Comparison of ENCODE assay signal across 33 cellular contexts in the genomic region with DNA sequence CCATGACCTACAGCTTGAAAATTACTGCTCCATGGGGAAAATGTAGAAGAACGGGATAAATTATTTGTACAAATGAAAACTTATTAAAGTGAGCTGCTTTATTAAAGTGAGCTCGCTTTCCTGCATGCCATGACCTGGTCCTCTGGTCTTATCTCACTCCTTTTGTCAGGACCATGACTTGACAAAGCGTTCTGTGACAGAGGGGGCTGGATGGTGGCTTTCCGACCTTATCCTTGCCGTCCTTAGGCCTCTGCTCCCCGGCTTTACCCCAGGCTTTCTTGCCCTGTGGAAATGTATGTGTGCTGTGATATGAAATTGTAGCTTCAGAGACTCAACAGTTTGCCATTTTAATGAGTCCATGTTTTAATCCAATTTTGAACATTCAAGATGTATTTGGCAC.
"Had no signal": no experiment of that assay in that cellular context is flagged by ENCODE, and none has a peak within 500 bp of the region (broad histone marks: within the 10 kb centered on the region; RNA-seq: fewer than 3 reads in every experiment).

No MANE protein-coding gene starts in this region.

- H3K4me3 ChIP-seq: adrenal gland, body of pancreas, cardiac muscle cell, colonic mucosa, esophagus muscularis mucosa, gastrocnemius medialis, heart left ventricle had no signal

- H3K9me3 Mint-ChIP-seq: activated CD8-positive, alpha-beta T cell treated with anti-CD3 and anti-CD28 coated beads for 36 hours; activated naive CD4-positive, alpha-beta T cell treated with anti-CD3 and anti-CD28 coated beads for 36 hours; activated naive CD4-positive, alpha-beta T cell treated with anti-CD3 and anti-CD28 coated beads, Interleukin-2, amount 50 U/mL, for 24 hours; activated naive CD8-positive, alpha-beta T cell treated with anti-CD3 and anti-CD28 coated beads for 36 hours; activated naive CD8-positive, alpha-beta T cell treated with anti-CD3 and anti-CD28 coated beads, Interleukin-2, amount 50 U/mL, for 24 hours; activated T-cell treated with anti-CD3 and anti-CD28 coated beads, Interleukin-2, amount 50 U/mL, for 4 hours; activated T-helper 2 cell treated with anti-CD3 and anti-CD28 coated beads, Interferon-gamma antibody, Interleukin-2, Interleukin-4, amounts not matched to agents 10 μg/mL and 5 μg/mL and 100 μg/mL, durations not matched to agents 14 hours and 24 hours and 36 hours; endodermal cell had no signal

- H3K4me3 Mint-ChIP-seq: activated CD8-positive, alpha-beta T cell treated with anti-CD3 and anti-CD28 coated beads for 36 hours; activated naive CD4-positive, alpha-beta T cell treated with anti-CD3 and anti-CD28 coated beads for 36 hours; activated naive CD4-positive, alpha-beta T cell treated with anti-CD3 and anti-CD28 coated beads, Interleukin-2, amount 50 U/mL, for 24 hours; activated naive CD8-positive, alpha-beta T cell treated with anti-CD3 and anti-CD28 coated beads for 36 hours; activated naive CD8-positive, alpha-beta T cell treated with anti-CD3 and anti-CD28 coated beads, Interleukin-2, amount 50 U/mL, for 24 hours; activated T-cell treated with anti-CD3 and anti-CD28 coated beads, Interleukin-2, amount 50 U/mL, for 4 hours; endodermal cell; WTC11 had no signal

- FAIRE-seq: TTC549 had no signal

- H3K27ac Mint-ChIP-seq: activated CD8-positive, alpha-beta T cell treated with anti-CD3 and anti-CD28 coated beads for 36 hours; activated naive CD4-positive, alpha-beta T cell treated with anti-CD3 and anti-CD28 coated beads for 36 hours; activated naive CD4-positive, alpha-beta T cell treated with anti-CD3 and anti-CD28 coated beads, Interleukin-2, amount 50 U/mL, for 24 hours; activated naive CD8-positive, alpha-beta T cell treated with anti-CD3 and anti-CD28 coated beads for 36 hours; activated naive CD8-positive, alpha-beta T cell treated with anti-CD3 and anti-CD28 coated beads, Interleukin-2, amount 50 U/mL, for 24 hours; activated T-helper 2 cell treated with anti-CD3 and anti-CD28 coated beads, Interferon-gamma antibody, Interleukin-2, Interleukin-4, amounts not matched to agents 10 μg/mL and 5 μg/mL and 100 μg/mL, durations not matched to agents 14 hours and 24 hours and 36 hours; endodermal cell had no signal

- H3K4me1 ChIP-seq: adrenal gland, body of pancreas, colonic mucosa, esophagus muscularis mucosa, foreskin keratinocyte, gastrocnemius medialis, heart left ventricle had no signal

- H3K4me1 Mint-ChIP-seq: activated naive CD8-positive, alpha-beta T cell treated with anti-CD3 and anti-CD28 coated beads for 36 hours; activated naive CD8-positive, alpha-beta T cell treated with anti-CD3 and anti-CD28 coated beads, Interleukin-2, amount 50 U/mL, for 24 hours had no signal

- H3K36me3 Mint-ChIP-seq: activated naive CD4-positive, alpha-beta T cell treated with anti-CD3 and anti-CD28 coated beads, Interleukin-2, amount 50 U/mL, for 24 hours; activated naive CD8-positive, alpha-beta T cell treated with anti-CD3 and anti-CD28 coated beads for 36 hours; WTC11 had no signal

- H3K9me3 ChIP-seq: adrenal gland, body of pancreas, colonic mucosa, esophagus muscularis mucosa, gastrocnemius medialis, heart left ventricle had no signal

- H3K36me3 ChIP-seq: adrenal gland, cardiac muscle cell, colonic mucosa, esophagus muscularis mucosa, gastrocnemius medialis, heart left ventricle had no signal

- DNase-seq: activated CD4-positive, alpha-beta T cell treated with anti-CD3 and anti-CD28 coated beads for 1 hour; activated CD4-positive, alpha-beta T cell treated with anti-CD3 and anti-CD28 coated beads for 4 hours; activated CD4-positive, alpha-beta T cell treated with anti-CD3 and anti-CD28 coated beads, Interleukin-2, amount 50 U/mL, for 1 hour; activated CD4-positive, alpha-beta T cell treated with anti-CD3 and anti-CD28 coated beads, Interleukin-2, amount 50 U/mL, for 48 hours; activated CD8-positive, alpha-beta memory T cell treated with anti-CD3 and anti-CD28 coated beads for 24 hours; activated CD8-positive, alpha-beta T cell treated with anti-CD3 and anti-CD28 coated beads for 36 hours; activated effector memory CD4-positive, alpha-beta T cell treated with anti-CD3 and anti-CD28 coated beads, Interleukin-2, amount 50 U/mL, for 16 hours; activated naive CD4-positive, alpha-beta T cell treated with anti-CD3 and anti-CD28 coated beads for 36 hours; activated naive CD8-positive, alpha-beta T cell treated with anti-CD3 and anti-CD28 coated beads for 36 hours; activated naive CD8-positive, alpha-beta T cell treated with anti-CD3 and anti-CD28 coated beads, Interleukin-2, amount 50 U/mL, for 24 hours; activated T-cell treated with anti-CD3 and anti-CD28 coated beads, Interleukin-2, amount 50 U/mL, for 4 hours; adrenal gland; amygdala; aorta; body of pancreas; central memory CD4-positive, alpha-beta T cell; cerebellar nuclear complex; colonic mucosa; effector memory CD4-positive, alpha-beta T cell; endodermal cell; foreskin keratinocyte; gastrocnemius medialis; glutamatergic neuron; heart left ventricle; T-helper 1 cell; T-helper 2 cell had no signal

- ATAC-seq: activated CD8-positive, alpha-beta T cell treated with anti-CD3 and anti-CD28 coated beads for 36 hours; activated naive CD8-positive, alpha-beta T cell treated with anti-CD3 and anti-CD28 coated beads, Interleukin-2, amount 50 U/mL, for 24 hours; activated T-cell treated with anti-CD3 and anti-CD28 coated beads, Interleukin-2, amount 50 U/mL, for 4 hours; body of pancreas; foreskin keratinocyte; gastrocnemius medialis; heart left ventricle; WTC11 had no signal

- H3K27me3 ChIP-seq: adrenal gland, body of pancreas, cardiac muscle cell, colonic mucosa, esophagus muscularis mucosa, gastrocnemius medialis had no signal

- H3K27ac ChIP-seq: adrenal gland, body of pancreas, cardiac muscle cell, colonic mucosa, esophagus muscularis mucosa, foreskin keratinocyte, gastrocnemius medialis, heart left ventricle, VCaP had no signal

- H3K27me3 Mint-ChIP-seq: activated CD8-positive, alpha-beta T cell treated with anti-CD3 and anti-CD28 coated beads for 36 hours; activated naive CD4-positive, alpha-beta T cell treated with anti-CD3 and anti-CD28 coated beads, Interleukin-2, amount 50 U/mL, for 24 hours; activated naive CD8-positive, alpha-beta T cell treated with anti-CD3 and anti-CD28 coated beads for 36 hours; activated naive CD8-positive, alpha-beta T cell treated with anti-CD3 and anti-CD28 coated beads, Interleukin-2, amount 50 U/mL, for 24 hours had no signal
